ENCODE assay signal across 9 cellular contexts in the genomic region with DNA sequence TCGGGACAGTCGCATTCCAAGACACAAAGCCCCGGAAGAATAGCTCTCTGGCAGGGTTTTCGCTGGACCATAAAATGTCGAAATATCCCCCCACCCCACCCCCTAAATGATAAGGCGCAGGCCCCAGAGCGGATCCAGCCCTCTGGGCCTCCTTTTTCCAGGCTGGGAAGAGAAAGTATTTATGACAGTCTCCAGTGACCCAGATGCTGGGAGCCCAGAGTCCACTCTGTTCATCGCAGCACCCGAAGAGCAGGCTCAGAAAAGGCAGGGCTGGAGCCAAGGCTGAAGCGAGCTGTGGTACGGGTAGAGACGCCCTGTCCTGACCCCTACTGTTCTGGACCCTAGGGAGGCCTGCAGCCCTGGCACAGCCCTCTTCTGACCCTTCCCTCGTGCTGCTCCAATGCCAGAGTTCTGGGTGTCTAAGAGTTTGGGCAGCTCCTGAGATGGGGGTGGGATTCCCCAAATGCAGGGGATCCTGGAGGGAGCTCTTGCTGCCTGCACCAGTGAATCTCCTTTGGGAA. TPM values are rescaled to one million over a fixed set of nuclear protein-coding genes. Genes with fewer than 3 reads are reported as not detected.
DNase-seq lines count a peak whose midpoint lies in the region; ATAC-seq and TF ChIP-seq lines count a peak whose summit lies in the region.
"Had no signal": no experiment of that assay in that cellular context is flagged by ENCODE, and none has a peak within 500 bp of the region (broad histone marks: within the 10 kb centered on the region; RNA-seq: fewer than 3 reads in every experiment).

No MANE protein-coding gene starts in this region.

- H3K36me3 ChIP-seq in PC-3 (ENCODE audit: low read depth, low read length) (no peaks in the 10 kb centered on the region), iPS-15b (ENCODE audit: control insufficient read depth, insufficient read depth, low read length) (no peaks in the 10 kb centered on the region), spleen (no peaks in the 10 kb centered on the region)

- H3K79me2 ChIP-seq in PC-3 (ENCODE audit: low read length) = peaks cover 24% of the 10 kb centered on the region

- no peak overlapping the region for H3K27ac Mint-ChIP-seq in activated CD8-positive, alpha-beta memory T cell treated with anti-CD3 and anti-CD28 coated beads, Interleukin-2, amount 10 ng/mL, durations not matched to agents 7 days and 5 days

- H3F3A ChIP-seq in PC-3 (ENCODE audit: low read length, unreplicated experiment) = no peaks in the 10 kb centered on the region

- H3K27ac ChIP-seq in PC-3 (ENCODE audit: low read length) = no peak overlapping the region
- H3K27ac ChIP-seq in spleen = no peak overlapping the region

- H3K9me3 ChIP-seq in PC-3 (ENCODE audit: low read length) (no peaks in the 10 kb centered on the region), iPS-15b (ENCODE audit: control insufficient read depth, insufficient read depth, low read length) (no peaks in the 10 kb centered on the region), spleen (no peaks in the 10 kb centered on the region)

- intact Hi-C loops in PC-3 (cut with micrococcal nuclease) (loop anchor here (1.0 kb wide), 1 partner anchor 195 kb away; no protein-coding TSS in a partner anchor), spleen (cut with DNase I; ENCODE audit: low total_unique reads) (loop anchor here (5.0 kb wide), 1 partner anchor 186 kb away; no protein-coding TSS in a partner anchor)

- H3K9me2 ChIP-seq in PC-3 (replicated peaks; ENCODE audit: low read length) = no peaks in the 10 kb centered on the region

- H3K4me3 ChIP-seq in PC-3 (ENCODE audit: low read length) (no peak overlapping the region), iPS-15b (ENCODE audit: low read depth, low read length) (peak overlapping the region; percentile 32), spleen (peak overlapping the region in 6 of 8 donors; percentile 22 to 64 (median 33))

- WGBS in spleen, 5 donors = 9 to 15% (median 13%) methylated on average over 9 to 13 of the region's 13 CpGs

- BruUV-seq in PC-3 (replicated peaks; lab: Mats Ljungman, UMichigan) = no TSS peak

- ATAC-seq in activated CD8-positive, alpha-beta memory T cell treated with anti-CD3 and anti-CD28 coated beads, Interleukin-2, amount 10 ng/mL, durations not matched to agents 7 days and 5 days = no peak
- ATAC-seq in PC-3 (no peak), HG02852 (IDR thresholded peaks at IDR 0.05; ENCODE audit: unreplicated experiment) (no peak), GM18870 (IDR thresholded peaks at IDR 0.05; ENCODE audit: unreplicated experiment) (no peak)

- no peaks in the 10 kb centered on the region for H3K27me3 ChIP-seq in PC-3 (ENCODE audit: low read length)
- H3K27me3 ChIP-seq in iPS-15b (ENCODE audit: control insufficient read depth, insufficient read depth, low read length) = peaks cover 95% of the 10 kb centered on the region
- H3K27me3 ChIP-seq in spleen (replicated peaks in 1 of 7) = peaks cover 11 to 100% (median 95%) of the 10 kb centered on the region in 7 donors

- H3K36me3 Mint-ChIP-seq in activated CD8-positive, alpha-beta memory T cell treated with anti-CD3 and anti-CD28 coated beads, Interleukin-2, amount 10 ng/mL, durations not matched to agents 7 days and 5 days = no peaks in the 10 kb centered on the region

- TF ChIP-seq CTCF in PC-3 (conservative IDR thresholded peaks at IDR 0.05; ENCODE audit: low read depth, low read length) (no peak), spleen (IDR thresholded peaks at IDR 0.05 in 8 of 11, conservative IDR thresholded peaks at IDR 0.05 in 3 of 11) (no peak)

- CTCF ChIA-PET in activated CD8-positive, alpha-beta memory T cell treated with anti-CD3 and anti-CD28 coated beads, Interleukin-2, amount 10 ng/mL, durations not matched to agents 7 days and 5 days (lab: Charles Lee) = interaction anchor here (1.3 to 8.4 kb wide), 13 partner anchors 9 to 208 kb away, joined by 4 to 136 read pairs (median 20); a partner anchor contains a TSS
- CTCF ChIA-PET in PC-3 (lab: Charles Lee) = interaction anchor here (1.1 to 1.5 kb wide), 2 partner anchors 185 to 195 kb away, joined by 3 to 11 read pairs; no protein-coding TSS in a partner anchor

- H3K27me3 Mint-ChIP-seq in activated CD8-positive, alpha-beta memory T cell treated with anti-CD3 and anti-CD28 coated beads, Interleukin-2, amount 10 ng/mL, durations not matched to agents 7 days and 5 days = peaks cover 95% of the 10 kb centered on the region

- H3K4me1 Mint-ChIP-seq in activated CD8-positive, alpha-beta memory T cell treated with anti-CD3 and anti-CD28 coated beads, Interleukin-2, amount 10 ng/mL, durations not matched to agents 7 days and 5 days = peaks cover 20% of the 10 kb centered on the region

- no peak for TF ChIP-seq POLR2A in spleen (IDR thresholded peaks at IDR 0.05)

- H3K9me3 Mint-ChIP-seq in activated CD8-positive, alpha-beta memory T cell treated with anti-CD3 and anti-CD28 coated beads, Interleukin-2, amount 10 ng/mL, durations not matched to agents 7 days and 5 days (ENCODE audit: low read depth) = no peaks in the 10 kb centered on the region

- H4K20me1 ChIP-seq in PC-3 (ENCODE audit: low read length) = no peaks in the 10 kb centered on the region

- peak overlapping the region; percentile 71; the same call in 1 of the 2 replicates for H3K4me2 ChIP-seq in PC-3 (ENCODE audit: low read length)

- H3K9ac ChIP-seq in PC-3 (ENCODE audit: low read length) = no peak overlapping the region
- H3K9ac ChIP-seq in iPS-15b (ENCODE audit: low read depth, low read length) = no peak overlapping the region

- H3K4me3 Mint-ChIP-seq in activated CD8-positive, alpha-beta memory T cell treated with anti-CD3 and anti-CD28 coated beads, Interleukin-2, amount 10 ng/mL, durations not matched to agents 7 days and 5 days = peak overlapping the region; percentile 64

- POLR2A ChIA-PET in PC-3 (lab: Charles Lee; ENCODE audit: unreplicated experiment) = interaction anchor here (0.5 kb wide), 1 partner anchor 185 kb away, joined by 14 read pairs; no protein-coding TSS in a partner anchor

- H3K4me1 ChIP-seq in PC-3 (ENCODE audit: insufficient read depth, low read length) (peaks cover 32% of the 10 kb centered on the region), iPS-15b (ENCODE audit: control insufficient read depth, insufficient read depth, low read length) (no peaks in the 10 kb centered on the region), spleen (peaks cover 0 to 51% (median 28%) of the 10 kb centered on the region in 6 donors)

- H2AFZ ChIP-seq in PC-3 (ENCODE audit: low read length) = peak overlapping the region; percentile 63; the same call in 1 of the 2 replicates

- no peak for DNase-seq in activated CD8-positive, alpha-beta memory T cell treated with anti-CD3 and anti-CD28 coated beads, Interleukin-2, amount 10 ng/mL, durations not matched to agents 7 days and 5 days
- no peak for DNase-seq in activated CD8-positive, alpha-beta memory T cell treated with anti-CD3 and anti-CD28 coated beads for 24 hours
- DNase-seq in PC-3 (no peak), spleen (no peak), GOT3 (lab: John Stamatoyannopoulos, UW) (no peak)

RNA-seq across cellular contexts. Expression of a gene that starts 2.0 kb away (rescaled TPM):
- total RNA-seq in activated CD8-positive, alpha-beta memory T cell treated with anti-CD3 and anti-CD28 coated beads, Interleukin-2, amount 10 ng/mL, durations not matched to agents 7 days and 5 days = not detected
- total RNA-seq in PC-3 (2014; rRNA removed) = 1.1 and 2.4 TPM in 2 replicates
- not detected for total RNA-seq in spleen
- polyA plus RNA-seq in spleen = under 1 TPM in 2 of 3 donors, not detected in 1; 0.04 to 0.10 TPM
- total RNA-seq: frontal cortex had no signal

RNA-seq across cellular contexts. Expression of a gene that starts 6.8 kb away (rescaled TPM):
- total RNA-seq in activated CD8-positive, alpha-beta memory T cell treated with anti-CD3 and anti-CD28 coated beads, Interleukin-2, amount 10 ng/mL, durations not matched to agents 7 days and 5 days = not detected
- total RNA-seq in PC-3 (2014; rRNA removed) = 1.5 and 1.8 TPM in 2 replicates
- total RNA-seq in spleen = not detected
- polyA plus RNA-seq in spleen = under 1 TPM in 1 of 3 donors, not detected in 2; 0.05 TPM
- total RNA-seq: frontal cortex had no signal

RNA-seq across cellular contexts. Expression of a gene that starts 21.5 kb away (rescaled TPM):
- total RNA-seq in activated CD8-positive, alpha-beta memory T cell treated with anti-CD3 and anti-CD28 coated beads, Interleukin-2, amount 10 ng/mL, durations not matched to agents 7 days and 5 days = not detected
- total RNA-seq in PC-3 (2014; rRNA removed) (2.8 and 5.3 TPM in 2 replicates), spleen (under 1 TPM in 4 of 7 donors, not detected in 3; 0.19 to 0.52 (median 0.34) TPM)
- under 1 TPM in 2 of 3 donors, not detected in 1; 0.11 to 0.16 TPM for polyA plus RNA-seq in spleen
- total RNA-seq: frontal cortex had no signal

RNA-seq across cellular contexts. Expression of a gene that starts 21.8 kb away (rescaled TPM):
- not detected for total RNA-seq in activated CD8-positive, alpha-beta memory T cell treated with anti-CD3 and anti-CD28 coated beads, Interleukin-2, amount 10 ng/mL, durations not matched to agents 7 days and 5 days
- total RNA-seq in PC-3 (2014; rRNA removed) (0.69 and 2.9 TPM in 2 replicates), spleen (not detected)
- not detected for polyA plus RNA-seq in spleen
- total RNA-seq: frontal cortex had no signal

RNA-seq across cellular contexts. Expression of a gene that starts 26.1 kb away (rescaled TPM):
- total RNA-seq in activated CD8-positive, alpha-beta memory T cell treated with anti-CD3 and anti-CD28 coated beads, Interleukin-2, amount 10 ng/mL, durations not matched to agents 7 days and 5 days = not detected
- 0.26 and 0.29 TPM in 2 replicates for total RNA-seq in PC-3 (2014; rRNA removed)
- total RNA-seq in spleen = not detected
- under 1 TPM in 1 of 3 donors, not detected in 2; 0.06 TPM for polyA plus RNA-seq in spleen
- total RNA-seq: frontal cortex had no signal
